Comparison of ENCODE assay signal across 11 cellular contexts in genomic region chr9:118529624-118530214, GRCh38.
A peak's percentile ranks its signal among the peaks of the same experiment; 100 is the strongest.
DNase-seq lines count a peak whose midpoint lies in the region; ATAC-seq and TF ChIP-seq lines count a peak whose summit lies in the region.
"Had no signal": no experiment of that assay in that cellular context is flagged by ENCODE, and none has a peak within 500 bp of the region (broad histone marks: within the 10 kb centered on the region; RNA-seq: fewer than 3 reads in every experiment).

No MANE protein-coding gene starts in this region.

- no peak for TF ChIP-seq EP300 in gastroesophageal sphincter (IDR thresholded peaks at IDR 0.05)

- peaks cover 31% of the 10 kb centered on the region for H3K4me1 Mint-ChIP-seq in osteocyte (ENCODE audit: unreplicated experiment)

- no peaks in the 10 kb centered on the region for H3K9me3 ChIP-seq in gastroesophageal sphincter
- H3K9me3 ChIP-seq: Caco-2 had no signal

- no peaks in the 10 kb centered on the region for H3K27me3 ChIP-seq in gastroesophageal sphincter

- no peak overlapping the region for H3K27ac ChIP-seq in gastroesophageal sphincter
- H3K27ac ChIP-seq: WERI-Rb-1 had no signal

- H3K4me3 ChIP-seq in gastroesophageal sphincter = no peak overlapping the region

- DNase-seq in osteocyte (ENCODE audit: extremely low spot score, unreplicated experiment) (no peak), NCI-H345 (lab: John Stamatoyannopoulos, UW) (no peak), NCI-H1694 (lab: John Stamatoyannopoulos, UW) (no peak)
- DNase-seq: Caco-2; NCI-H1694 treated with DMSO at 0.1 percent for 48 hours; stimulated activated naive CD8-positive, alpha-beta T cell treated with anti-CD3 and anti-CD28 coated beads, Interleukin-15, Interleukin-2, amounts not matched to agents 100 U/mL and 50 U/mL, for 24 hours; WERI-Rb-1 had no signal

- H3K9me3 Mint-ChIP-seq in osteocyte (ENCODE audit: unreplicated experiment) = no peaks in the 10 kb centered on the region

- ATAC-seq in GM19023 (IDR thresholded peaks at IDR 0.05; ENCODE audit: unreplicated experiment) (peak; percentile 89), GM21619 (IDR thresholded peaks at IDR 0.05; ENCODE audit: unreplicated experiment) (peak; percentile 95), HG03139 (IDR thresholded peaks at IDR 0.05; ENCODE audit: unreplicated experiment) (peak; percentile 98), gastroesophageal sphincter (no peak)
- ATAC-seq: stimulated activated naive CD8-positive, alpha-beta T cell treated with anti-CD3 and anti-CD28 coated beads, Interleukin-15, Interleukin-2, amounts not matched to agents 100 U/mL and 50 U/mL, for 24 hours had no signal

- peak overlapping the region; percentile 9 for H3K27ac Mint-ChIP-seq in osteocyte (ENCODE audit: unreplicated experiment)

- H3K27me3 Mint-ChIP-seq in osteocyte (ENCODE audit: unreplicated experiment) = no peaks in the 10 kb centered on the region

- TF ChIP-seq POLR2A in gastroesophageal sphincter (IDR thresholded peaks at IDR 0.05) = no peak

- H3K36me3 ChIP-seq in gastroesophageal sphincter = no peaks in the 10 kb centered on the region
- H3K36me3 ChIP-seq: WERI-Rb-1 had no signal

- WGBS in gastroesophageal sphincter (ENCODE audit: low coverage in 1 of 2), 2 donors = 52 to 63% methylated on average over 2 of the region's 2 CpGs

- TF ChIP-seq CTCF in osteocyte (IDR thresholded peaks at IDR 0.05) (no peak), gastroesophageal sphincter (IDR thresholded peaks at IDR 0.05) (no peak)

- no peaks in the 10 kb centered on the region for H3K4me1 ChIP-seq in gastroesophageal sphincter

- no peak overlapping the region for H3K4me3 Mint-ChIP-seq in osteocyte (ENCODE audit: unreplicated experiment)

- no peaks in the 10 kb centered on the region for H3K36me3 Mint-ChIP-seq in osteocyte (ENCODE audit: unreplicated experiment)
